ENCODE assay signal across 8 cellular contexts in the genomic region with DNA sequence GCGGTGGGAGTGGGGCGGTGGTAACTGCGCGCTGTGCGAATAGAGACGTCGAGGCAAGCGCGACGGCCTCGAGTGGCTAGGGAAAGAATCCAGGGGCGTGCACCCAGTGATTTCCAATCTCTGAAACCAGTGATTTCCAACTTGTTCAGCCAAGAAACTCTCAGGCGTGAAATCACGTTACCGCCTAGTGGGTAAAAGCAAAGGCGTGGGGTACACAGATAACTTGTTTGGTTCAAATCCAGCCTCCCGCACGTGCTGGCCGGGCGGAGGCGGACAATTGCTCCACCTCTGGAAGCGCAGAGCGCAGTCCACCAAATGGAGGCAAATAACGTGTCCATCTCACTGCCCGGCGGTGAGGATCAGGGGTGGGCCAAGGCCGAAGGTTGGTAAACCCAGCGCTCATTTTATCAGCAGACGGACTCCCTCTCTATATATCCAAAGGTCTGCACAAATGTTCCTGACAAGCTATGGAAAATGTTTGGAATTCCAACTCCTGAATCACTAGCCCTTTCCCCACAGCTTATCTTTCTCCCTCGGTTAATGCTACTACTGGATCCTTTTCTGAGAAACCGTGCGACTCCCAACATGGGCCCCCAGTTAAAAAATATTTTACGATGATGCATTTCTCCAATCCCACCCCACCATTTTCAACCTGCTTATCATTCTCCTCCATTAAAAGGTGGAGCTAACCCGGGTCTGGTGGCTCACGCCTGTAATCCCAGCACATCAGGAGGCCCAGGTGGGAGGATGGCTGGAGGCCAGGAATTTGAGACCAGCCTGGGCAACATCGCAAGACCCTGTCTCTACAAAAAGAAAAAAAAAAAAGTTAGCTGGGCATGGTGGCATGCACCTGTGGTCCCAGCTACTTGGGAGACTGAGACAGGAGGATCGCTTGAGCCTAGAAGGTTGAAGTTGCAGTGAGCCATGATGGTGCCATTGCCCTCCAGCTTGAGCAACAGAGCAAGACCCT. TPM values are rescaled to one million over a fixed set of nuclear protein-coding genes. Genes with fewer than 3 reads are reported as not detected.
DNase-seq lines count a peak whose midpoint lies in the region; FAIRE-seq and TF ChIP-seq lines count a peak whose summit lies in the region.

No MANE protein-coding gene starts in this region.

- H3K79me2 ChIP-seq in keratinocyte (ENCODE audit: control insufficient read depth, insufficient read depth, low read length) = peaks cover 16% of the 10 kb centered on the region

- H3K27me3 ChIP-seq in AG04450 (ENCODE audit: control insufficient read depth, insufficient read depth, low read length) = no peaks in the 10 kb centered on the region
- peaks cover 17% of the 10 kb centered on the region for H3K27me3 ChIP-seq in HUES48 (ENCODE audit: control insufficient read depth, insufficient read depth, low read length)
- no peaks in the 10 kb centered on the region for H3K27me3 ChIP-seq in keratinocyte (ENCODE audit: control insufficient read depth, extremely low read depth, insufficient read depth, low read length)
- H3K27me3 ChIP-seq in subcutaneous abdominal adipose tissue (ENCODE audit: control insufficient read depth in 5 of 5, insufficient read depth in 4 of 5, low read length in 5 of 5) = no peaks in the 10 kb centered on the region

- peak; percentile 22; the same call in 1 of the 2 replicates for TF ChIP-seq CTCF in AG04450 (IDR thresholded peaks at IDR 0.05; ENCODE audit: low read depth, low read length)
- no peak for TF ChIP-seq CTCF in brain (conservative IDR thresholded peaks at IDR 0.05)
- no peak for TF ChIP-seq CTCF in keratinocyte (optimal IDR thresholded peaks at IDR 0.05 in 1 of 3, IDR thresholded peaks at IDR 0.05 in 1 of 3, conservative IDR thresholded peaks at IDR 0.05 in 1 of 3; ENCODE audit: extremely low read depth in 1 of 3, insufficient read depth in 2 of 3, low read length in 3 of 3)

- dilution Hi-C loops in keratinocyte (cut with MboI; ENCODE audit: extremely low pct_ligation_motif_present, low sequenced_read_pairs) = no loop called here

- no peaks in the 10 kb centered on the region; the same call in 1 of the 2 replicates for H3K9me3 ChIP-seq in AG04450 (ENCODE audit: control insufficient read depth, insufficient read depth, low read length)
- no peaks in the 10 kb centered on the region for H3K9me3 ChIP-seq in HUES48 (ENCODE audit: control insufficient read depth, insufficient read depth, low read length)
- H3K9me3 ChIP-seq in keratinocyte (ENCODE audit: control insufficient read depth, low read depth, low read length) = no peaks in the 10 kb centered on the region
- H3K9me3 ChIP-seq in subcutaneous abdominal adipose tissue (ENCODE audit: control insufficient read depth in 5 of 5, low read length in 5 of 5) = no peaks in the 10 kb centered on the region

- H3K36me3 ChIP-seq in HUES48 (ENCODE audit: control insufficient read depth, insufficient read depth, low read length) (no peaks in the 10 kb centered on the region), keratinocyte (ENCODE audit: control insufficient read depth in 2 of 2, extremely low read depth in 1 of 2, insufficient read depth in 2 of 2, low read length in 2 of 2) (no peaks in the 10 kb centered on the region), subcutaneous abdominal adipose tissue (ENCODE audit: control insufficient read depth in 5 of 5, insufficient read depth in 5 of 5, low read length in 5 of 5) (no peaks in the 10 kb centered on the region)

- H3K27ac Mint-ChIP-seq in brain = peak overlapping the region; percentile 83 to 98 (median 97)

- peak overlapping the region; percentile 35 for H2AFZ ChIP-seq in keratinocyte (ENCODE audit: control insufficient read depth, low read length)

- H3K4me1 ChIP-seq in HUES48 (ENCODE audit: control insufficient read depth, insufficient read depth, low read length) (peaks cover 16% of the 10 kb centered on the region), keratinocyte (ENCODE audit: control insufficient read depth, extremely low read depth, insufficient read depth, low read length) (no peaks in the 10 kb centered on the region), subcutaneous abdominal adipose tissue (ENCODE audit: control insufficient read depth in 5 of 5, insufficient read depth in 5 of 5, low read length in 5 of 5) (peaks cover 2 to 38% (median 27%) of the 10 kb centered on the region in 5 donors)

- CTCF ChIA-PET in AG04450 (lab: Charles Lee) = no interaction called here

- H3K4me1 Mint-ChIP-seq in brain = peaks cover 46% of the 10 kb centered on the region

- FAIRE-seq in keratinocyte (lab: Jason Lieb, UNC) = no peak

- H4K20me1 ChIP-seq in keratinocyte (ENCODE audit: control insufficient read depth, extremely low read depth, insufficient read depth, low read length) = no peaks in the 10 kb centered on the region

- peaks cover 6% of the 10 kb centered on the region for H3K27me3 Mint-ChIP-seq in brain

- peaks cover 0 to 4% (median 0%) of the 10 kb centered on the region in 5 experiments for H3K9me3 Mint-ChIP-seq in brain

- H3K4me3 Mint-ChIP-seq in brain = peak overlapping the region; percentile 90 to 98 (median 97)

- peak overlapping the region; percentile 67 for H3K4me2 ChIP-seq in keratinocyte (ENCODE audit: control insufficient read depth, extremely low read depth, insufficient read depth, low read depth, low read length)

- H3K4me3 ChIP-seq in AG04450 (ENCODE audit: low read depth, low read length) (peak overlapping the region; percentile 79), HUES48 (ENCODE audit: low read depth, low read length) (peak overlapping the region; percentile 72), keratinocyte (ENCODE audit: control insufficient read depth in 2 of 3, extremely low read depth in 1 of 3, insufficient read depth in 2 of 3, low read depth in 1 of 3, low read length in 3 of 3) (peak overlapping the region; percentile 71 to 94 (median 82)), subcutaneous abdominal adipose tissue (ENCODE audit: low read depth in 1 of 5, low read length in 5 of 5) (peak overlapping the region; percentile 50 to 89 (median 84))

- no peaks in the 10 kb centered on the region for H3K9me1 ChIP-seq in keratinocyte (ENCODE audit: control insufficient read depth, extremely low read depth, insufficient read depth, low read length)

- no peak for DNase-seq in AG04450 (ENCODE audit: low read depth, low spot score)
- no peak for DNase-seq in keratinocyte (ENCODE audit: low read depth, low spot score)
- no peak for DNase-seq in GM19240 (ENCODE audit: insufficient read length, low spot score)
- no peak for DNase-seq in SIG-M5 (lab: John Stamatoyannopoulos, UW)
- DNase-seq in medulla oblongata (ENCODE audit: extremely low spot score) = no peak

- H3K27ac ChIP-seq in AG04450 (ENCODE audit: low read depth, low read length) = peak overlapping the region; percentile 77
- peak overlapping the region; percentile 58 for H3K27ac ChIP-seq in HUES48 (ENCODE audit: low read depth, low read length)
- H3K27ac ChIP-seq in keratinocyte (ENCODE audit: control insufficient read depth, insufficient read depth, low read length) = peak overlapping the region; percentile 18
- H3K27ac ChIP-seq in subcutaneous abdominal adipose tissue (ENCODE audit: low read depth, low read length) = peak overlapping the region; percentile 79

- H3K36me3 Mint-ChIP-seq in brain = no peaks in the 10 kb centered on the region

- POLR2A ChIA-PET in AG04450 (lab: Yijun Ruan, JAX) = interaction anchor here (0.6 to 1.5 kb wide), 7 partner anchors 9 to 159 kb away, joined by 3 to 6 read pairs (median 4); partner anchors contain the start of gene GPR107

- H3K9ac ChIP-seq in HUES48 (ENCODE audit: low read depth, low read length) (peak overlapping the region; percentile 42; the same call in 1 of the 2 replicates), keratinocyte (ENCODE audit: control insufficient read depth, extremely low read depth, insufficient read depth, low read length) (peak overlapping the region; percentile 64), subcutaneous abdominal adipose tissue (ENCODE audit: low read length in 5 of 5) (peak overlapping the region in 4 of 5 donors; percentile 76 to 81 (median 77))

RNA-seq across cellular contexts. Expression of gene FNBP1, which starts 0.9 kb away (rescaled TPM):
- polyA plus RNA-seq in AG04450 (2011; rRNA removed) (19.1 and 22.3 TPM in 2 replicates), brain (ENCODE audit: insufficient read depth, low read depth, low replicate concordance) (39.1 TPM), keratinocyte (4.4 to 9.6 TPM (median 6.6 TPM) in 3 replicates)
- polyA minus RNA-seq in AG04450 (2011; rRNA and poly(A)+ RNA removed) = 17.4 and 28.4 TPM in 2 replicates
- 126 TPM for polyA plus RNA-seq in keratinocyte (2011; ENCODE audit: low read depth)
- 7.7 and 9.1 TPM in 2 replicates for polyA plus RNA-seq in keratinocyte (2011; cell fraction: cytosol; rRNA removed)
- 10.8 and 11.3 TPM in 2 replicates for polyA plus RNA-seq in keratinocyte (2011; cell fraction: nucleus; rRNA removed)
- 9.1 and 10.6 TPM in 2 replicates for polyA plus RNA-seq in keratinocyte (2012; ENCODE audit: low replicate concordance)
- polyA minus RNA-seq in keratinocyte = 6.8 to 17.5 TPM (median 7.5 TPM) in 3 replicates
- 10.2 TPM for polyA minus RNA-seq in keratinocyte (2011; cell fraction: cytosol; rRNA and poly(A)+ RNA removed)
- 4.9 and 16.1 TPM in 2 replicates for polyA minus RNA-seq in keratinocyte (2011; cell fraction: nucleus; rRNA and poly(A)+ RNA removed)

RNA-seq across cellular contexts. Expression of gene GPR107, which starts 9.8 kb away (rescaled TPM):
- 39.3 and 45.1 TPM in 2 replicates for polyA plus RNA-seq in AG04450 (2011; rRNA removed)
- polyA minus RNA-seq in AG04450 (2011; rRNA and poly(A)+ RNA removed) = 32.8 and 40.5 TPM in 2 replicates
- 34.2 TPM for polyA plus RNA-seq in brain (ENCODE audit: insufficient read depth, low read depth, low replicate concordance)
- polyA plus RNA-seq in keratinocyte = 27.3 to 30.8 TPM (median 29.7 TPM) in 3 replicates
- polyA plus RNA-seq in keratinocyte (2011; ENCODE audit: low read depth) = 11.7 TPM
- polyA plus RNA-seq in keratinocyte (2011; cell fraction: cytosol; rRNA removed) = 12.8 and 18.5 TPM in 2 replicates
- polyA plus RNA-seq in keratinocyte (2011; cell fraction: nucleus; rRNA removed) = 69.0 and 72.5 TPM in 2 replicates
- 26.6 and 31.8 TPM in 2 replicates for polyA plus RNA-seq in keratinocyte (2012; ENCODE audit: low replicate concordance)
- polyA minus RNA-seq in keratinocyte = 22.3 to 50.2 TPM (median 31.4 TPM) in 3 replicates
- polyA minus RNA-seq in keratinocyte (2011; cell fraction: cytosol; rRNA and poly(A)+ RNA removed) = 16.5 TPM
- 51.2 and 86.3 TPM in 2 replicates for polyA minus RNA-seq in keratinocyte (2011; cell fraction: nucleus; rRNA and poly(A)+ RNA removed)

Comparison
In these comparisons a context has a peak if more than half of its experiments do, and no peak if none do; other contexts are left out.
1. H3K27ac ChIP-seq: peak in every context shown above with its lines; median percentile 79 in subcutaneous abdominal adipose tissue; 77 in AG04450; 58 in HUES48; 18 in keratinocyte.